ENCODE assay signal across 1 cellular context in the genomic region with DNA sequence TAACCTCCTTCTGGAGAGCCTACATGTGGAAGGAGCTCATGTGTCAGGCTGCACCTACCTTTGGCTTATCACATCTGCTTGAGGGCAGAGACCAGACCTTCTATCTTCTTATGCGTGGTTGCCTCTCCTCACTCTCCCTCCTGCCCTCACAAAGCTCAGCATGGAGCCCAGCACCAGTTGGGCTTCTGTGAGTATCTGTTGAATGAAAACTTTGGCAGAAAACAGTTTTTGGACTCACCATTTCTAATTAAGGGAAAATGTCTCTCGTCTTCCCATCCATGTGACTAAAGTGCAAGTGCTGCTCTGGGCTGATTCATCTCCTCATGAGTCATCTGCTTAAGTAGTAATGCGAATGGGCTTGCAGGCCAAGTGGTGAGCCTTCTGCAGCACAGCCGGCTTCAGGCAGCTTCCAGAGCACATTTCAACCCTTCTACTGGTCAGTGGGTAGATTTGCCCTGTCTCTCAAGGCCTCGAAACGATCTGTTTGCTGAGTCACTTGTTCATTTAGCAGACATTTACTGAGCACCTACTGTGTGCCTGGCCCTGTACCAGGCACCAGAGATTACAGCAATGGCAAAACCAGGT.
A peak's percentile ranks its signal among the peaks of the same experiment; 100 is the strongest.
TF ChIP-seq lines count a peak whose summit lies in the region.

No MANE protein-coding gene starts in this region.

TF ChIP-seq in K562, 482 proteins besides CTCF, POLR2A, EP300 and RAD21 (continued from another document):
- TF ChIP-seq, protein P1, sequence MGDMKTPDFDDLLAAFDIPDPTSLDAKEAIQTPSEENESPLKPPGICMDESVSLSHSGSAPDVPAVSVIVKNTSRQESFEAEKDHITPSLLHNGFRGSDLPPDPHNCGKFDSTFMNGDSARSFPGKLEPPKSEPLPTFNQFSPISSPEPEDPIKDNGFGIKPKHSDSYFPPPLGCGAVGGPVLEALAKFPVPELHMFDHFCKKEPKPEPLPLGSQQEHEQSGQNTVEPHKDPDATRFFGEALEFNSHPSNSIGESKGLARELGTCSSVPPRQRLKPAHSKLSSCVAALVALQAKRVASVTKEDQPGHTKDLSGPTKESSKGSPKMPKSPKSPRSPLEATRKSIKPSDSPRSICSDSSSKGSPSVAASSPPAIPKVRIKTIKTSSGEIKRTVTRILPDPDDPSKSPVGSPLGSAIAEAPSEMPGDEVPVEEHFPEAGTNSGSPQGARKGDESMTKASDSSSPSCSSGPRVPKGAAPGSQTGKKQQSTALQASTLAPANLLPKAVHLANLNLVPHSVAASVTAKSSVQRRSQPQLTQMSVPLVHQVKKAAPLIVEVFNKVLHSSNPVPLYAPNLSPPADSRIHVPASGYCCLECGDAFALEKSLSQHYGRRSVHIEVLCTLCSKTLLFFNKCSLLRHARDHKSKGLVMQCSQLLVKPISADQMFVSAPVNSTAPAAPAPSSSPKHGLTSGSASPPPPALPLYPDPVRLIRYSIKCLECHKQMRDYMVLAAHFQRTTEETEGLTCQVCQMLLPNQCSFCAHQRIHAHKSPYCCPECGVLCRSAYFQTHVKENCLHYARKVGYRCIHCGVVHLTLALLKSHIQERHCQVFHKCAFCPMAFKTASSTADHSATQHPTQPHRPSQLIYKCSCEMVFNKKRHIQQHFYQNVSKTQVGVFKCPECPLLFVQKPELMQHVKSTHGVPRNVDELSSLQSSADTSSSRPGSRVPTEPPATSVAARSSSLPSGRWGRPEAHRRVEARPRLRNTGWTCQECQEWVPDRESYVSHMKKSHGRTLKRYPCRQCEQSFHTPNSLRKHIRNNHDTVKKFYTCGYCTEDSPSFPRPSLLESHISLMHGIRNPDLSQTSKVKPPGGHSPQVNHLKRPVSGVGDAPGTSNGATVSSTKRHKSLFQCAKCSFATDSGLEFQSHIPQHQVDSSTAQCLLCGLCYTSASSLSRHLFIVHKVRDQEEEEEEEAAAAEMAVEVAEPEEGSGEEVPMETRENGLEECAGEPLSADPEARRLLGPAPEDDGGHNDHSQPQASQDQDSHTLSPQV (IDR thresholded peaks at IDR 0.05), result peak; percentile 86
